1 cellular context compared by ENCODE assay signal in genomic region chr10:67607472-67607871, GRCh38.
TF ChIP-seq lines count a peak whose summit lies in the region.

No MANE protein-coding gene starts in this region.

TF ChIP-seq in SK-N-SH treated with all-trans-retinoic acid at 6 μM for 48 hours, 23 proteins besides CTCF, POLR2A, EP300 and RAD21 (continued from another document):
- TF ChIP-seq ZNF70 (CRISPR knock-in tag; IDR thresholded peaks at IDR 0.05) (no peak), POU6F1 (CRISPR knock-in tag; IDR thresholded peaks at IDR 0.05; ENCODE audit: borderline replicate concordance, low read depth) (no peak), GLIS3 (CRISPR knock-in tag; IDR thresholded peaks at IDR 0.05) (no peak), ESRRG (CRISPR knock-in tag; IDR thresholded peaks at IDR 0.05) (no peak), ISL1 (CRISPR knock-in tag; IDR thresholded peaks at IDR 0.05) (no peak), ARNTL (CRISPR knock-in tag; IDR thresholded peaks at IDR 0.05; ENCODE audit: borderline replicate concordance, low read depth) (no peak), CSRNP3 (CRISPR knock-in tag; IDR thresholded peaks at IDR 0.05) (no peak), CSDC2 (CRISPR knock-in tag; IDR thresholded peaks at IDR 0.05) (no peak), BACH2 (CRISPR knock-in tag; IDR thresholded peaks at IDR 0.05; ENCODE audit: borderline replicate concordance) (no peak), RARB (CRISPR knock-in tag; IDR thresholded peaks at IDR 0.05) (no peak), ZFP30 (CRISPR knock-in tag; IDR thresholded peaks at IDR 0.05) (no peak)
- TF ChIP-seq, protein P1, sequence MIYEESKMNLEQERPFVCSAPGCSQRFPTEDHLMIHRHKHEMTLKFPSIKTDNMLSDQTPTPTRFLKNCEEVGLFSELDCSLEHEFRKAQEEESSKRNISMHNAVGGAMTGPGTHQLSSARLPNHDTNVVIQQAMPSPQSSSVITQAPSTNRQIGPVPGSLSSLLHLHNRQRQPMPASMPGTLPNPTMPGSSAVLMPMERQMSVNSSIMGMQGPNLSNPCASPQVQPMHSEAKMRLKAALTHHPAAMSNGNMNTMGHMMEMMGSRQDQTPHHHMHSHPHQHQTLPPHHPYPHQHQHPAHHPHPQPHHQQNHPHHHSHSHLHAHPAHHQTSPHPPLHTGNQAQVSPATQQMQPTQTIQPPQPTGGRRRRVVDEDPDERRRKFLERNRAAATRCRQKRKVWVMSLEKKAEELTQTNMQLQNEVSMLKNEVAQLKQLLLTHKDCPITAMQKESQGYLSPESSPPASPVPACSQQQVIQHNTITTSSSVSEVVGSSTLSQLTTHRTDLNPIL (CRISPR knock-in tag; IDR thresholded peaks at IDR 0.05; ENCODE audit: low read depth), result no peak
